1 cellular context compared by ENCODE assay signal in the genomic region with DNA sequence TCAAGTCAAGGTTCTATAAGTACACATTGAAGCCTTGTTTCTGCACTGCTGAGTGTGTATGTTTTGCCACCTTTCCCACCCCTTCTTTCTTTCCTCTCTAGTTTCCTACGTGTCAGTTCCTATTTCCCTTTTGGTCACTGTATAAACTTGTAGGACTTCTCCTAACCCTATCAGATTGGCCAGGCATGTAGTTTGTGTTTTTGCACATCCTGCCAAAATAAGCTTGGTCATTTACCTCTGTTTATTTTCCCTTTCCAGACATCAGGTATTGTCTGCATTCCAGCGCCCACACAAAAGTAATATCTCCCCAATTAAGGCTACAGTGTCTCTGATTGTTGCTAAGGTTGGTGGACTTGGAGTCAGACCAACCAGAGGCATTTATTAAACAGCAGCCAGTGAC.
TF ChIP-seq lines count a peak whose summit lies in the region.

No MANE protein-coding gene starts in this region.

TF ChIP-seq in GM23338, 12 proteins besides CTCF, POLR2A, EP300 and RAD21 (continued from another document):
- TF ChIP-seq EZH2phosphoT487 (IDR thresholded peaks at IDR 0.05; ENCODE audit: unreplicated experiment) (no peak), NANOG (IDR thresholded peaks at IDR 0.05; ENCODE audit: borderline replicate concordance) (no peak), CREB1 (CRISPR knock-in tag; IDR thresholded peaks at IDR 0.05; ENCODE audit: low read depth) (no peak), EZH2 (IDR thresholded peaks at IDR 0.05; ENCODE audit: low read depth, unreplicated experiment) (no peak), POLR2AphosphoS5 (IDR thresholded peaks at IDR 0.05; ENCODE audit: low read depth) (no peak), JUNB (IDR thresholded peaks at IDR 0.05; ENCODE audit: unreplicated experiment) (no peak), ZNF114 (CRISPR knock-in tag; IDR thresholded peaks at IDR 0.05) (no peak), ZNF331 (CRISPR knock-in tag; IDR thresholded peaks at IDR 0.05; ENCODE audit: low read depth) (no peak), STAT1 (IDR thresholded peaks at IDR 0.05; ENCODE audit: unreplicated experiment) (no peak)
- TF ChIP-seq, protein P1, sequence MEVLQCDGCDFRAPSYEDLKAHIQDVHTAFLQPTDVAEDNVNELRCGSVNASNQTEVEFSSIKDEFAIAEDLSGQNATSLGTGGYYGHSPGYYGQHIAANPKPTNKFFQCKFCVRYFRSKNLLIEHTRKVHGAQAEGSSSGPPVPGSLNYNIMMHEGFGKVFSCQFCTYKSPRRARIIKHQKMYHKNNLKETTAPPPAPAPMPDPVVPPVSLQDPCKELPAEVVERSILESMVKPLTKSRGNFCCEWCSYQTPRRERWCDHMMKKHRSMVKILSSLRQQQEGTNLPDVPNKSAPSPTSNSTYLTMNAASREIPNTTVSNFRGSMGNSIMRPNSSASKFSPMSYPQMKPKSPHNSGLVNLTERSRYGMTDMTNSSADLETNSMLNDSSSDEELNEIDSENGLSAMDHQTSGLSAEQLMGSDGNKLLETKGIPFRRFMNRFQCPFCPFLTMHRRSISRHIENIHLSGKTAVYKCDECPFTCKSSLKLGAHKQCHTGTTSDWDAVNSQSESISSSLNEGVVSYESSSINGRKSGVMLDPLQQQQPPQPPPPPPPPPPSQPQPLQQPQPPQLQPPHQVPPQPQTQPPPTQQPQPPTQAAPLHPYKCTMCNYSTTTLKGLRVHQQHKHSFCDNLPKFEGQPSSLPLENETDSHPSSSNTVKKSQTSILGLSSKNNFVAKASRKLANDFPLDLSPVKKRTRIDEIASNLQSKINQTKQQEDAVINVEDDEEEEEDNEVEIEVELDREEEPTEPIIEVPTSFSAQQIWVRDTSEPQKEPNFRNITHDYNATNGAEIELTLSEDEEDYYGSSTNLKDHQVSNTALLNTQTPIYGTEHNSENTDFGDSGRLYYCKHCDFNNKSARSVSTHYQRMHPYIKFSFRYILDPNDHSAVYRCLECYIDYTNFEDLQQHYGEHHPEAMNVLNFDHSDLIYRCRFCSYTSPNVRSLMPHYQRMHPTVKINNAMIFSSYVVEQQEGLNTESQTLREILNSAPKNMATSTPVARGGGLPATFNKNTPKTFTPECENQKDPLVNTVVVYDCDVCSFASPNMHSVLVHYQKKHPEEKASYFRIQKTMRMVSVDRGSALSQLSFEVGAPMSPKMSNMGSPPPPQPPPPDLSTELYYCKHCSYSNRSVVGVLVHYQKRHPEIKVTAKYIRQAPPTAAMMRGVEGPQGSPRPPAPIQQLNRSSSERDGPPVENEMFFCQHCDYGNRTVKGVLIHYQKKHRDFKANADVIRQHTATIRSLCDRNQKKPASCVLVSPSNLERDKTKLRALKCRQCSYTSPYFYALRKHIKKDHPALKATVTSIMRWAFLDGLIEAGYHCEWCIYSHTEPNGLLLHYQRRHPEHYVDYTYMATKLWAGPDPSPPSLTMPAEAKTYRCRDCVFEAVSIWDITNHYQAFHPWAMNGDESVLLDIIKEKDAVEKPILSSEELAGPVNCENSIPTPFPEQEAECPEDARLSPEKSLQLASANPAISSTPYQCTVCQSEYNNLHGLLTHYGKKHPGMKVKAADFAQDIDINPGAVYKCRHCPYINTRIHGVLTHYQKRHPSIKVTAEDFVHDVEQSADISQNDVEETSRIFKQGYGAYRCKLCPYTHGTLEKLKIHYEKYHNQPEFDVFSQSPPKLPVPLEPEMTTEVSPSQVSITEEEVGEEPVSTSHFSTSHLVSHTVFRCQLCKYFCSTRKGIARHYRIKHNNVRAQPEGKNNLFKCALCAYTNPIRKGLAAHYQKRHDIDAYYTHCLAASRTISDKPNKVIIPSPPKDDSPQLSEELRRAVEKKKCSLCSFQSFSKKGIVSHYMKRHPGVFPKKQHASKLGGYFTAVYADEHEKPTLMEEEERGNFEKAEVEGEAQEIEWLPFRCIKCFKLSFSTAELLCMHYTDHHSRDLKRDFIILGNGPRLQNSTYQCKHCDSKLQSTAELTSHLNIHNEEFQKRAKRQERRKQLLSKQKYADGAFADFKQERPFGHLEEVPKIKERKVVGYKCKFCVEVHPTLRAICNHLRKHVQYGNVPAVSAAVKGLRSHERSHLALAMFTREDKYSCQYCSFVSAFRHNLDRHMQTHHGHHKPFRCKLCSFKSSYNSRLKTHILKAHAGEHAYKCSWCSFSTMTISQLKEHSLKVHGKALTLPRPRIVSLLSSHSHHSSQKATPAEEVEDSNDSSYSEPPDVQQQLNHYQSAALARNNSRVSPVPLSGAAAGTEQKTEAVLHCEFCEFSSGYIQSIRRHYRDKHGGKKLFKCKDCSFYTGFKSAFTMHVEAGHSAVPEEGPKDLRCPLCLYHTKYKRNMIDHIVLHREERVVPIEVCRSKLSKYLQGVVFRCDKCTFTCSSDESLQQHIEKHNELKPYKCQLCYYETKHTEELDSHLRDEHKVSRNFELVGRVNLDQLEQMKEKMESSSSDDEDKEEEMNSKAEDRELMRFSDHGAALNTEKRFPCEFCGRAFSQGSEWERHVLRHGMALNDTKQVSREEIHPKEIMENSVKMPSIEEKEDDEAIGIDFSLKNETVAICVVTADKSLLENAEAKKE (CRISPR knock-in tag; IDR thresholded peaks at IDR 0.05): no peak
- TF ChIP-seq, protein P2, sequence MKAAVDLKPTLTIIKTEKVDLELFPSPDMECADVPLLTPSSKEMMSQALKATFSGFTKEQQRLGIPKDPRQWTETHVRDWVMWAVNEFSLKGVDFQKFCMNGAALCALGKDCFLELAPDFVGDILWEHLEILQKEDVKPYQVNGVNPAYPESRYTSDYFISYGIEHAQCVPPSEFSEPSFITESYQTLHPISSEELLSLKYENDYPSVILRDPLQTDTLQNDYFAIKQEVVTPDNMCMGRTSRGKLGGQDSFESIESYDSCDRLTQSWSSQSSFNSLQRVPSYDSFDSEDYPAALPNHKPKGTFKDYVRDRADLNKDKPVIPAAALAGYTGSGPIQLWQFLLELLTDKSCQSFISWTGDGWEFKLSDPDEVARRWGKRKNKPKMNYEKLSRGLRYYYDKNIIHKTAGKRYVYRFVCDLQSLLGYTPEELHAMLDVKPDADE (IDR thresholded peaks at IDR 0.05): no peak
